In genomic region chr17:71936977-71937376, GRCh38 we compare ENCODE assay signal across 18 cellular contexts.
"Had no signal": no experiment of that assay in that cellular context is flagged by ENCODE, and none has a peak within 500 bp of the region (broad histone marks: within the 10 kb centered on the region; RNA-seq: fewer than 3 reads in every experiment).

No MANE protein-coding gene starts in this region.

- H3K4me3 ChIP-seq: body of pancreas, coronary artery, lower lobe of right lung, sigmoid colon, thoracic aorta had no signal

- ATAC-seq: activated T-cell treated with anti-CD3 and anti-CD28 coated beads, Interleukin-2, amount 50 U/mL, for 72 hours; body of pancreas; left colon; lower lobe of right lung; stimulated activated effector memory CD8-positive, alpha-beta T cell treated with anti-CD3 and anti-CD28 coated beads, Interleukin-12 subunit alpha, Interleukin-12 subunit beta, amount 100 ng/mL, for 72 hours had no signal

- H3K4me1 ChIP-seq: body of pancreas, lower lobe of right lung, sigmoid colon had no signal

- DNase-seq: activated B cell treated with CpG ODN at 0.5 μM for 24 hours; activated CD4-positive, alpha-beta T cell treated with anti-CD3 and anti-CD28 coated beads, Interleukin-2, amount 10 ng/mL, durations not matched to agents 24 days and 14 days; activated CD8-positive, alpha-beta memory T cell treated with anti-CD3 and anti-CD28 coated beads, Interleukin-2, amount 50 U/mL, for 48 hours; activated gamma-delta T cell treated with Interleukin-2 at 50 U/mL for 16 hours; activated naive CD8-positive, alpha-beta T cell treated with anti-CD3 and anti-CD28 coated beads for 36 hours; activated T-cell treated with anti-CD3 and anti-CD28 coated beads, Interleukin-2, amount 50 U/mL, for 72 hours; amygdala; body of pancreas; foreskin melanocyte; immature natural killer cell; left colon; lower lobe of right lung; sigmoid colon; stimulated activated CD4-positive, alpha-beta T cell treated with anti-CD3 and anti-CD28 coated beads, Interleukin-1b, Interleukin-23, amount 100 ng/mL, for 48 hours had no signal

- H3K27me3 ChIP-seq: body of pancreas, sigmoid colon had no signal

- H3K36me3 ChIP-seq: lower lobe of right lung, sigmoid colon, thoracic aorta had no signal

- H3K9me3 ChIP-seq: body of pancreas, lower lobe of right lung, sigmoid colon, thoracic aorta had no signal

- FAIRE-seq: TTC549 had no signal

- H3K27ac ChIP-seq: body of pancreas, lower lobe of right lung, sigmoid colon, thoracic aorta had no signal
